8 cellular contexts compared by ENCODE assay signal in the genomic region with DNA sequence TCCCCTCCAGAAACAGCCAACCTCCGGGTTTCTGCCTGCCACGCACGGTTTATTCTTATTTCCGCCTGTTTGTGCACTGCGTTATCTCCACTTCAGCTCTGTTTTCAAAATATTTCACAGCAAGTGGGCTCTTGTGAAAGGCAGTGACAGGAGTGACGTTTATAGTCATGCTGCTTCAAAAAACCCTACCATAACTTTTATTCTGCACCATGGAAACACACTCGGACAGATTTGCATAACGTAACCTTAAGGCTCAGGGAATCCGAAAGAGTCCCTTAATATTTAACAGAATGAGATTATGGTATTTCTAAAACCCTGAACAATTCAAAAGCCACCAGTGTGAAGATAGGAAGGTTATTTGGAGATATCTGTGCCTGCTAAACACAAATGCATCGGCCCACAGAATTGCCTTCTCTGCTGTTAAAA. TPM values are rescaled to one million over a fixed set of nuclear protein-coding genes. Genes with fewer than 3 reads are reported as not detected.
A peak's percentile ranks its signal among the peaks of the same experiment; 100 is the strongest.
DNase-seq lines count a peak whose midpoint lies in the region; ATAC-seq and TF ChIP-seq lines count a peak whose summit lies in the region.

No MANE protein-coding gene starts in this region.

- in situ Hi-C loops in ACHN (cut with HindIII; ENCODE audit: low pct_ligation_motif_present, low pct_unique_long_range_greater_than_20kb, low sequenced_read_pairs) = loop anchor here (25.0 kb wide), 1 partner anchor 513 kb away; no protein-coding TSS in a partner anchor

- peaks cover 47% of the 10 kb centered on the region for H3K4me1 Mint-ChIP-seq in dendritic cell treated with granulocyte-macrophage colony-stimulating factor and Interleukin-4, amounts not matched to agents 40 ng/mL and 50 ng/mL, for 4 days (ENCODE audit: low read depth)
- H3K4me1 Mint-ChIP-seq in naive B cell = peaks cover 53 to 79% (median 62%) of the 10 kb centered on the region in 3 donors

- no peaks in the 10 kb centered on the region for H3K27me3 Mint-ChIP-seq in dendritic cell treated with granulocyte-macrophage colony-stimulating factor and Interleukin-4, amounts not matched to agents 40 ng/mL and 50 ng/mL, for 4 days
- no peaks in the 10 kb centered on the region for H3K27me3 Mint-ChIP-seq in naive B cell

- H3K27ac Mint-ChIP-seq in dendritic cell treated with granulocyte-macrophage colony-stimulating factor and Interleukin-4, amounts not matched to agents 40 ng/mL and 50 ng/mL, for 4 days = peak overlapping the region; percentile 96
- H3K27ac Mint-ChIP-seq in naive B cell = peak overlapping the region; percentile 100

- peak; percentile 62 for DNase-seq in ACHN
- DNase-seq in OCI-M1 (lab: John Stamatoyannopoulos, UW) = peak; percentile 96
- DNase-seq in naive B cell = peak; percentile 85
- no peak for DNase-seq in D341Med (ENCODE audit: low spot score)
- no peak for DNase-seq in NCI-H2196 treated with DMSO at 0.1 percent for 48 hours (lab: John Stamatoyannopoulos, UW; ENCODE audit: unreplicated experiment)

- peaks cover 21% of the 10 kb centered on the region for H3K36me3 Mint-ChIP-seq in dendritic cell treated with granulocyte-macrophage colony-stimulating factor and Interleukin-4, amounts not matched to agents 40 ng/mL and 50 ng/mL, for 4 days (ENCODE audit: low read depth)
- peaks cover 0 to 6% of the 10 kb centered on the region in 2 donors for H3K36me3 Mint-ChIP-seq in naive B cell

- TF ChIP-seq POLR2A in GM18505 (IDR thresholded peaks at IDR 0.05; ENCODE audit: borderline replicate concordance, extremely low read depth, insufficient read depth, insufficient read length) = no peak

- no peaks in the 10 kb centered on the region for H3K9me3 Mint-ChIP-seq in dendritic cell treated with granulocyte-macrophage colony-stimulating factor and Interleukin-4, amounts not matched to agents 40 ng/mL and 50 ng/mL, for 4 days
- H3K9me3 Mint-ChIP-seq in naive B cell = peaks cover 0 to 3% (median 0%) of the 10 kb centered on the region in 7 donors

- intact Hi-C loops in dendritic cell treated with granulocyte-macrophage colony-stimulating factor and Interleukin-4, amounts not matched to agents 40 ng/mL and 50 ng/mL, for 4 days (cut with micrococcal nuclease) = loop anchor here (1.0 to 5.0 kb wide), 3 partner anchors 110 to 187 kb away; a partner anchor contains a TSS

- peak overlapping the region; percentile 100 for H3K4me3 Mint-ChIP-seq in dendritic cell treated with granulocyte-macrophage colony-stimulating factor and Interleukin-4, amounts not matched to agents 40 ng/mL and 50 ng/mL, for 4 days
- peak overlapping the region; percentile 97 to 100 (median 100) for H3K4me3 Mint-ChIP-seq in naive B cell

- ATAC-seq in GM18505 (IDR thresholded peaks at IDR 0.05; ENCODE audit: unreplicated experiment) = peak; percentile 26
- ATAC-seq in HG02938 (IDR thresholded peaks at IDR 0.05; ENCODE audit: unreplicated experiment) = peak; percentile 37
- ATAC-seq in naive B cell (ENCODE audit: low read depth in 2 of 2) = peak; percentile 44 to 53

RNA-seq across cellular contexts. Expression of a gene that starts 0.8 kb away (rescaled TPM):
- polyA plus RNA-seq in naive B cell (ENCODE audit: low read depth in 6 of 6) = 10 to 100 TPM in 5 of 6 donors, 1 to 10 TPM in 1; 8.7 to 18.9 (median 11.4) TPM

RNA-seq across cellular contexts. Expression of a gene that starts 58.9 kb away (rescaled TPM):
- polyA plus RNA-seq in naive B cell (ENCODE audit: low read depth in 6 of 6) = not detected

Comparison
In these comparisons a context has a peak if more than half of its experiments do, and no peak if none do; other contexts are left out.
1. DNase-seq: peak in ACHN (single experiment), OCI-M1 (single experiment) and naive B cell (single experiment); none in D341Med (single experiment) and NCI-H2196 treated with DMSO at 0.1 percent for 48 hours (single experiment).
2. Peak in every context shown above with its lines, with median percentiles within 50 percentile points of each other: ATAC-seq.